In the genomic region with DNA sequence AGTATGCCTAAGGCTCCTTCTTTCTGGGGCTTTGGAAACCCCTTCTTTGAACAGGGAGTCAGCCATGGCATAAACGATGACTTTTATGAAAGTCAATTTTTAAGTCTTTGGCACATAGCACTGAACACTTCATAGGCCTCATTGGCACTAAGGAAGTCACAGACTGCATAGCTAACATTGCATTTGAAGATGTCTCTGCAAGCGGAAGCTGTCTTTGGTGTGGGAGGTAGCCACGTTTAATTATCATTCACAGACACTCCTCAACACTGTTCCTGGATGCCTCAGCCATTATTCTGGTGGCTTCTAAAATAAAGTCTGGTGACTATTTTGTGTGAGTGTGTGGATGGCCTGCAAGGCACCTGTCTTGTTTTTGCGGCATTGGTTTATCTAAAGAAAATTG, we compare ENCODE assay signal across 27 cellular contexts.
"Had no signal": no experiment of that assay in that cellular context is flagged by ENCODE, and none has a peak within 500 bp of the region (broad histone marks: within the 10 kb centered on the region; RNA-seq: fewer than 3 reads in every experiment).

No MANE protein-coding gene starts in this region.

- H3K4me1 Mint-ChIP-seq: central memory CD8-positive, alpha-beta T cell had no signal

- DNase-seq: activated CD4-positive, alpha-beta T cell treated with anti-CD3 and anti-CD28 coated beads for 36 hours; activated CD4-positive, alpha-beta T cell treated with anti-CD3 and anti-CD28 coated beads, Interleukin-2, amount 50 U/mL, for 1 hour; activated CD8-positive, alpha-beta memory T cell treated with anti-CD3 and anti-CD28 coated beads, Interleukin-2, amount 10 ng/mL, durations not matched to agents 7 days and 5 days; activated gamma-delta T cell; activated naive CD4-positive, alpha-beta T cell treated with anti-CD3 and anti-CD28 coated beads for 36 hours; activated naive CD8-positive, alpha-beta T cell treated with anti-CD3 and anti-CD28 coated beads for 36 hours; activated T-cell treated with anti-CD3 and anti-CD28 coated beads, Interleukin-2, amount 50 U/mL, for 4 hours; adrenal gland; aorta; MG63; MV-4-11; NCI-H1092 treated with DMSO at 0.1 percent for 48 hours; NCI-H1417 treated with DMSO at 0.1 percent for 48 hours; NCI-H1694; NCI-H2029; NCI-H2107; NCI-H345; NCI-H510A; NCI-H526 treated with DMSO at 0.1 percent for 48 hours; RPMI8226; T-helper 1 cell; WERI-Rb-1 had no signal

- H3K4me1 ChIP-seq: adrenal gland had no signal

- H3K27ac ChIP-seq: adrenal gland, SK-N-MC, WERI-Rb-1 had no signal

- H3K4me3 Mint-ChIP-seq: activated CD4-positive, alpha-beta T cell treated with anti-CD3 and anti-CD28 coated beads for 36 hours; activated CD8-positive, alpha-beta memory T cell treated with anti-CD3 and anti-CD28 coated beads, Interleukin-2, amount 10 ng/mL, durations not matched to agents 7 days and 5 days; activated naive CD4-positive, alpha-beta T cell treated with anti-CD3 and anti-CD28 coated beads for 36 hours; activated naive CD8-positive, alpha-beta T cell treated with anti-CD3 and anti-CD28 coated beads for 36 hours; activated T-cell treated with anti-CD3 and anti-CD28 coated beads, Interleukin-2, amount 50 U/mL, for 4 hours; activated T-helper 17 cell treated with anti-CD3 and anti-CD28 coated beads, Interleukin-2, amount 50 U/mL, for 72 hours; central memory CD8-positive, alpha-beta T cell had no signal

- ATAC-seq: activated CD4-positive, alpha-beta T cell treated with anti-CD3 and anti-CD28 coated beads for 36 hours; activated CD8-positive, alpha-beta memory T cell treated with anti-CD3 and anti-CD28 coated beads, Interleukin-2, amount 10 ng/mL, durations not matched to agents 7 days and 5 days; activated T-cell treated with anti-CD3 and anti-CD28 coated beads, Interleukin-2, amount 50 U/mL, for 4 hours; activated T-helper 17 cell treated with anti-CD3 and anti-CD28 coated beads, Interleukin-2, amount 50 U/mL, for 72 hours; Right ventricle myocardium inferior had no signal

- H3K27me3 Mint-ChIP-seq: activated CD4-positive, alpha-beta T cell treated with anti-CD3 and anti-CD28 coated beads for 36 hours; activated CD8-positive, alpha-beta memory T cell treated with anti-CD3 and anti-CD28 coated beads, Interleukin-2, amount 10 ng/mL, durations not matched to agents 7 days and 5 days; activated naive CD8-positive, alpha-beta T cell treated with anti-CD3 and anti-CD28 coated beads for 36 hours; activated T-helper 17 cell treated with anti-CD3 and anti-CD28 coated beads, Interleukin-2, amount 50 U/mL, for 72 hours; brain; central memory CD8-positive, alpha-beta T cell had no signal

- H3K4me3 ChIP-seq: adrenal gland, MG63, SK-N-MC had no signal

- H3K9me3 Mint-ChIP-seq: activated naive CD4-positive, alpha-beta T cell treated with anti-CD3 and anti-CD28 coated beads for 36 hours; activated naive CD8-positive, alpha-beta T cell treated with anti-CD3 and anti-CD28 coated beads for 36 hours; activated T-cell treated with anti-CD3 and anti-CD28 coated beads, Interleukin-2, amount 50 U/mL, for 4 hours; activated T-helper 17 cell treated with anti-CD3 and anti-CD28 coated beads, Interleukin-2, amount 50 U/mL, for 72 hours; central memory CD8-positive, alpha-beta T cell had no signal

- H3K36me3 ChIP-seq: adrenal gland, MG63, WERI-Rb-1 had no signal

- H3K9me3 ChIP-seq: adrenal gland, MG63 had no signal

- H3K36me3 Mint-ChIP-seq: activated CD8-positive, alpha-beta memory T cell treated with anti-CD3 and anti-CD28 coated beads, Interleukin-2, amount 10 ng/mL, durations not matched to agents 7 days and 5 days; activated naive CD8-positive, alpha-beta T cell treated with anti-CD3 and anti-CD28 coated beads for 36 hours; brain had no signal

- H3K27ac Mint-ChIP-seq: activated CD4-positive, alpha-beta T cell treated with anti-CD3 and anti-CD28 coated beads for 36 hours; activated CD8-positive, alpha-beta memory T cell treated with anti-CD3 and anti-CD28 coated beads, Interleukin-2, amount 10 ng/mL, durations not matched to agents 7 days and 5 days; activated naive CD4-positive, alpha-beta T cell treated with anti-CD3 and anti-CD28 coated beads for 36 hours; activated T-helper 17 cell treated with anti-CD3 and anti-CD28 coated beads, Interleukin-2, amount 50 U/mL, for 72 hours had no signal

- H3K27me3 ChIP-seq: adrenal gland, MG63 had no signal
